ENCODE assay signal across 17 cellular contexts in the genomic region with DNA sequence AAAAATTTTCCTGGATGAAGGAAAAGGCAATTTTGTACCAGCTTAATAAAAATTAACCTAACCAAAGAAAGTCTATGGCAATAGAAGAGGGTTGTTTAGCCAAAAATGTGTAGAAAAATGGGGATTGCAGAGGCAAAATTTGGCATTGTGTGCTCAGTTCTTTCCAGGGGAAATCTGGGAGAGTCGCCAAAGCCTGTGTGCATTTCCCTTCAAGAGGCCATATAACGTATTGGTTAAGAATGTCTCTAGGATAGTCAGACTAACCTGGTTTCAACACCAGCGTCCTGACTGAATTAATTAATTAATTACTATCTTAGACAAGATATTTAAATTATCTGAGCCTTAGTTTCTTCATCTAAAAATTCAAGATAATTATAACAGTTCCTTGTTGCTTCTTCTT. TPM values are rescaled to one million over a fixed set of nuclear protein-coding genes. Genes with fewer than 3 reads are reported as not detected.
DNase-seq lines count a peak whose midpoint lies in the region; ATAC-seq and TF ChIP-seq lines count a peak whose summit lies in the region.
"Had no signal": no experiment of that assay in that cellular context is flagged by ENCODE, and none has a peak within 500 bp of the region (broad histone marks: within the 10 kb centered on the region; RNA-seq: fewer than 3 reads in every experiment).

No MANE protein-coding gene starts in this region.

- no peak overlapping the region for H3K4me3 ChIP-seq in thyroid gland (replicated peaks in 1 of 3)
- no peak overlapping the region for H3K4me3 ChIP-seq in body of pancreas
- H3K4me3 ChIP-seq: BLaER1 had no signal

- intact Hi-C loops in thyroid gland (cut with DNase I), result no loop called here
- intact Hi-C loops in body of pancreas (cut with DNase I), result no loop called here

- H3K4me1 ChIP-seq in thyroid gland (no peaks in the 10 kb centered on the region), body of pancreas (no peaks in the 10 kb centered on the region)
- H3K4me1 ChIP-seq: BLaER1 had no signal

- H3K27ac ChIP-seq in thyroid gland (no peak overlapping the region), body of pancreas (no peak overlapping the region)
- H3K27ac ChIP-seq: BLaER1 had no signal

- no peak for TF ChIP-seq POLR2A in thyroid gland (IDR thresholded peaks at IDR 0.05)
- no peak for TF ChIP-seq POLR2A in body of pancreas (IDR thresholded peaks at IDR 0.05)

- 19 to 21% methylated on average over 3 of the region's 3 CpGs for WGBS in thyroid gland, 2 donors
- 49 to 52% methylated on average over 3 of the region's 3 CpGs for WGBS in body of pancreas, 2 donors

- no peaks in the 10 kb centered on the region for H3K27me3 ChIP-seq in thyroid gland
- H3K27me3 ChIP-seq in body of pancreas, result no peaks in the 10 kb centered on the region
- H3K27me3 ChIP-seq: BLaER1 had no signal

- no peaks in the 10 kb centered on the region for H3K9me3 ChIP-seq in thyroid gland
- no peaks in the 10 kb centered on the region for H3K9me3 ChIP-seq in body of pancreas
- H3K9me3 ChIP-seq: BLaER1 had no signal

- DNase-seq in NCI-H1105 treated with DMSO at 0.1 percent for 48 hours (lab: John Stamatoyannopoulos, UW), result peak; percentile 1
- DNase-seq in NCI-H1105 (lab: John Stamatoyannopoulos, UW), result no peak
- peak; percentile 43 for DNase-seq in NCI-H2029 treated with DMSO at 0.1 percent for 48 hours (lab: John Stamatoyannopoulos, UW)
- DNase-seq in cerebellum (ENCODE audit: low spot score), result peak; percentile 38
- peak; percentile 20 to 22 for DNase-seq in thyroid gland
- DNase-seq in NCI-H128 (lab: John Stamatoyannopoulos, UW; ENCODE audit: unreplicated experiment), result no peak
- no peak for DNase-seq in body of pancreas
- DNase-seq: CD8-positive, alpha-beta T cell; KBM-7; NCI-H187 treated with DMSO at 0.1 percent for 48 hours; NCI-H226; NCI-H526 treated with DMSO at 0.1 percent for 48 hours; NK-92 treated with Interleukin-12 subunit alpha and Interleukin-12 subunit beta, amount 100 ng/mL, for 24 hours; OCI-M1; SHP77 treated with DMSO at 0.1 percent for 48 hours had no signal

- H3K36me3 ChIP-seq in thyroid gland, result no peaks in the 10 kb centered on the region
- no peaks in the 10 kb centered on the region for H3K36me3 ChIP-seq in body of pancreas (replicated peaks in 1 of 2; ENCODE audit: insufficient read depth in 1 of 2, low read depth in 2 of 2)
- H3K36me3 ChIP-seq: BLaER1 had no signal

- TF ChIP-seq CTCF in thyroid gland (IDR thresholded peaks at IDR 0.05), result no peak
- TF ChIP-seq CTCF in body of pancreas (IDR thresholded peaks at IDR 0.05), result no peak

- ATAC-seq in HG03045 (IDR thresholded peaks at IDR 0.05; ENCODE audit: unreplicated experiment) (no peak), body of pancreas (no peak)
- ATAC-seq: CD8-positive, alpha-beta T cell had no signal

RNA-seq across cellular contexts. Expression of gene HLF, which starts 44.8 kb away (rescaled TPM):
- 13.5 TPM for total RNA-seq in cerebellum
- 10 to 100 TPM; 39.4 to 54.1 (median 51.7) TPM for total RNA-seq in thyroid gland
- total RNA-seq in body of pancreas, result 1 to 10 TPM; 4.2 to 4.9 TPM

Comparison
In these comparisons a context has a peak if more than half of its experiments do, and no peak if none do; other contexts are left out.
1. DNase-seq: peak in NCI-H1105 treated with DMSO at 0.1 percent for 48 hours (single experiment), NCI-H2029 treated with DMSO at 0.1 percent for 48 hours (single experiment), cerebellum (single experiment) and thyroid gland (2 of 2); none in NCI-H1105 (single experiment), NCI-H128 (single experiment) and body of pancreas (0 of 4).